Comparison of ENCODE assay signal across 8 cellular contexts in genomic region chr2:48248251-48248933, GRCh38.
DNase-seq lines count a peak whose midpoint lies in the region; ATAC-seq and TF ChIP-seq lines count a peak whose summit lies in the region.

No MANE protein-coding gene starts in this region.

- TF ChIP-seq CTCF in psoas muscle (IDR thresholded peaks at IDR 0.05): no peak

- no peak overlapping the region for H3K4me3 ChIP-seq in psoas muscle

- H3K4me1 Mint-ChIP-seq in activated CD8-positive, alpha-beta memory T cell treated with anti-CD3 and anti-CD28 coated beads, Interleukin-2, amount 10 ng/mL, durations not matched to agents 7 days and 5 days: peaks cover 14% of the 10 kb centered on the region

- DNase-seq in activated CD8-positive, alpha-beta memory T cell treated with anti-CD3 and anti-CD28 coated beads, Interleukin-2, amount 10 ng/mL, durations not matched to agents 7 days and 5 days: no peak
- no peak for DNase-seq in activated CD8-positive, alpha-beta memory T cell treated with anti-CD3 and anti-CD28 coated beads for 24 hours
- DNase-seq in NCI-H226: peak; percentile 74
- DNase-seq in psoas muscle: no peak
- no peak for DNase-seq in NCI-H187 (lab: John Stamatoyannopoulos, UW)
- no peak for DNase-seq in KBM-7

- H3K4me1 ChIP-seq in psoas muscle: peaks cover 34% of the 10 kb centered on the region

- ATAC-seq in activated CD8-positive, alpha-beta memory T cell treated with anti-CD3 and anti-CD28 coated beads, Interleukin-2, amount 10 ng/mL, durations not matched to agents 7 days and 5 days: peak; percentile 71
- ATAC-seq in HG02798 (IDR thresholded peaks at IDR 0.05; ENCODE audit: poor library complexity, unreplicated experiment): peak; percentile 88
- ATAC-seq in esophagus mucosa: peak; percentile 72
- peak; percentile 90 to 94 (median 92) for ATAC-seq in psoas muscle

- intact Hi-C loops in psoas muscle (cut with DNase I): loop anchor here in 1 of 2 donors (5.0 to 10.0 kb wide), 2 partner anchors 59 to 176 kb away; no protein-coding TSS in a partner anchor

- no peaks in the 10 kb centered on the region for H3K27me3 ChIP-seq in psoas muscle (ENCODE audit: insufficient read depth in 3 of 3, low read length in 2 of 3)

- peak overlapping the region; percentile 84 for H3K27ac ChIP-seq in psoas muscle

- no peaks in the 10 kb centered on the region for H3K36me3 ChIP-seq in psoas muscle (ENCODE audit: insufficient read depth in 1 of 2, low read depth in 1 of 2)

- CTCF ChIA-PET in activated CD8-positive, alpha-beta memory T cell treated with anti-CD3 and anti-CD28 coated beads, Interleukin-2, amount 10 ng/mL, durations not matched to agents 7 days and 5 days (lab: Charles Lee): interaction anchor here (1.0 kb wide), 1 partner anchor 174 kb away, joined by 3 read pairs; no protein-coding TSS in a partner anchor

- WGBS in psoas muscle, 3 donors: 66 to 73% (median 68%) methylated on average over 3 of the region's 3 CpGs

- H3K4me3 Mint-ChIP-seq in activated CD8-positive, alpha-beta memory T cell treated with anti-CD3 and anti-CD28 coated beads, Interleukin-2, amount 10 ng/mL, durations not matched to agents 7 days and 5 days: no peak overlapping the region

- H3K9me3 ChIP-seq in psoas muscle: no peaks in the 10 kb centered on the region

- H3K9me3 Mint-ChIP-seq in activated CD8-positive, alpha-beta memory T cell treated with anti-CD3 and anti-CD28 coated beads, Interleukin-2, amount 10 ng/mL, durations not matched to agents 7 days and 5 days (ENCODE audit: low read depth): no peaks in the 10 kb centered on the region

- no peaks in the 10 kb centered on the region for H3K27me3 Mint-ChIP-seq in activated CD8-positive, alpha-beta memory T cell treated with anti-CD3 and anti-CD28 coated beads, Interleukin-2, amount 10 ng/mL, durations not matched to agents 7 days and 5 days

- H3K27ac Mint-ChIP-seq in activated CD8-positive, alpha-beta memory T cell treated with anti-CD3 and anti-CD28 coated beads, Interleukin-2, amount 10 ng/mL, durations not matched to agents 7 days and 5 days: peak overlapping the region; percentile 38

- no peaks in the 10 kb centered on the region for H3K36me3 Mint-ChIP-seq in activated CD8-positive, alpha-beta memory T cell treated with anti-CD3 and anti-CD28 coated beads, Interleukin-2, amount 10 ng/mL, durations not matched to agents 7 days and 5 days

- in situ Hi-C loops in KBM-7 (cut with MboI; ENCODE audit: low pct_unique_long_range_greater_than_20kb, low sequenced_read_pairs): no loop called here
